In the genomic region with DNA sequence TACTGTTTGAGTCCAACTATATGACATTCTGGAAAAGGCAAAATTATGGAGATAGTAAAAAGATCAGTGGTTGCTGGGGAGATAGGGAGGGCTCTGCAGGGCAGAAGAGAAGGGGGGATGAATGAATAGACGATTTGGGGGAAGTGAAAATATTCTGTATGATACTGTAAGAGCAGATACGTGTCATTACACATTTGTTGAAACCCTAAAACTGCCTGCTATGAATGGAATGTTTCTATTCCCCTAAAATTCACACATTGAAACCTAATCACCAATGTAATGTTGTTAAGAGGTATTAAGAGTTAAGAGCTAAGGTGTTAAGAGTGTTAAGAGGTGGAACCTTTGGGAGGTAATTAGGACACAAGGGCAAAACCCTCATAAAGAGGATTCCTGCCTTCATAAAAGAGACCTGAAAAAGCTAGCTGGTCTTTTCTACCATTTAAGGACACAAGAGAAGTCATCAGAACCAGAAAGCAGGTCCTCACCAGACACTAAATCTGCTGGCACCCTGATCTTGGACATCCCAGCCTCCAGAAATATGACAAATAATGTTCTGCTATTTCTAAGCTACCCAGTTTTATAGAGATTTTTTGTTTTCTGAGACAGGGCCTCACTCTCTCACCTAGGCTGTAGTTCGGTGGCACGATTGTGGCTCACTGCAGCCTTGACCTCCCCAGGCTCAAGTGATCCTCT, we compare ENCODE assay signal across 12 cellular contexts.
DNase-seq lines count a peak whose midpoint lies in the region; ATAC-seq and TF ChIP-seq lines count a peak whose summit lies in the region.
"Had no signal": no experiment of that assay in that cellular context is flagged by ENCODE, and none has a peak within 500 bp of the region (broad histone marks: within the 10 kb centered on the region; RNA-seq: fewer than 3 reads in every experiment).

No MANE protein-coding gene starts in this region.

- no peak for DNase-seq in effector memory CD8-positive, alpha-beta T cell
- DNase-seq in kidney glomerular epithelial cell (lab: John Stamatoyannopoulos, UW) (no peak), BE2C (no peak)
- DNase-seq in activated effector memory CD4-positive, alpha-beta T cell treated with anti-CD3 and anti-CD28 coated beads, Interleukin-2, amount 50 U/mL, for 16 hours: no peak
- DNase-seq: NCI-H187 treated with DMSO at 0.1 percent for 48 hours had no signal

- H3K4me1 ChIP-seq in BE2C: no peaks in the 10 kb centered on the region
- H3K4me1 ChIP-seq: gastroesophageal sphincter, parathyroid adenoma, tibial nerve had no signal

- peaks cover 25% of the 10 kb centered on the region for H3K36me3 Mint-ChIP-seq in effector memory CD8-positive, alpha-beta T cell (ENCODE audit: insufficient read depth)

- TF ChIP-seq CTCF in BE2C (IDR thresholded peaks at IDR 0.05; ENCODE audit: low read depth, low read length): no peak

- H3K36me3 ChIP-seq in BE2C: peaks cover 5% of the 10 kb centered on the region

- peak; percentile 48 for ATAC-seq in GM18508 (IDR thresholded peaks at IDR 0.05; ENCODE audit: insufficient read depth, unreplicated experiment)
- peak; percentile 62 for ATAC-seq in GM21423 (IDR thresholded peaks at IDR 0.05; ENCODE audit: unreplicated experiment)
- ATAC-seq in HG03108 (IDR thresholded peaks at IDR 0.05; ENCODE audit: unreplicated experiment): peak; percentile 82
- no peak for ATAC-seq in effector memory CD8-positive, alpha-beta T cell (replicated peaks)
- no peak for ATAC-seq in GM19397 (IDR thresholded peaks at IDR 0.05; ENCODE audit: unreplicated experiment)
- ATAC-seq: gastroesophageal sphincter had no signal

- H3K4me1 Mint-ChIP-seq in effector memory CD8-positive, alpha-beta T cell (ENCODE audit: low read depth in 2 of 2): peaks cover 4 to 8% of the 10 kb centered on the region in 2 donors

- H3K27me3 Mint-ChIP-seq in effector memory CD8-positive, alpha-beta T cell: no peaks in the 10 kb centered on the region

- no peak overlapping the region for H3K4me3 ChIP-seq in BE2C (ENCODE audit: low read depth, low read length)
- H3K4me3 ChIP-seq: gastroesophageal sphincter, tibial nerve had no signal

- no peak overlapping the region for H3K4me3 Mint-ChIP-seq in effector memory CD8-positive, alpha-beta T cell

- H3K9me3 Mint-ChIP-seq in effector memory CD8-positive, alpha-beta T cell: no peaks in the 10 kb centered on the region

- no peaks in the 10 kb centered on the region for H3K27me3 ChIP-seq in BE2C
- H3K27me3 ChIP-seq: gastroesophageal sphincter, tibial nerve had no signal

- H3K27ac Mint-ChIP-seq in effector memory CD8-positive, alpha-beta T cell: peak overlapping the region; percentile 9 to 42

- H3K9me3 ChIP-seq in BE2C: no peaks in the 10 kb centered on the region
- H3K9me3 ChIP-seq: gastroesophageal sphincter, tibial nerve had no signal

Comparison
In these comparisons a context has a peak if more than half of its experiments do, and no peak if none do; other contexts are left out.
1. ATAC-seq: peak in GM18508 (single experiment), GM21423 (single experiment) and HG03108 (single experiment); none in effector memory CD8-positive, alpha-beta T cell (single experiment) and GM19397 (single experiment).